In genomic region chr3:115476472-115476871, GRCh38 we compare ENCODE assay signal across 27 cellular contexts.
"Had no signal": no experiment of that assay in that cellular context is flagged by ENCODE, and none has a peak within 500 bp of the region (broad histone marks: within the 10 kb centered on the region; RNA-seq: fewer than 3 reads in every experiment).

No MANE protein-coding gene starts in this region.

- H3K36me3 ChIP-seq: neural progenitor cell, ovary, right lobe of liver, sigmoid colon, suprapubic skin, tibial artery, transverse colon, upper lobe of right lung, vagina had no signal

- H3K4me3 ChIP-seq: neural progenitor cell, ovary, psoas muscle, right lobe of liver, sigmoid colon, suprapubic skin, testis, tibial artery, transverse colon, upper lobe of right lung, vagina had no signal

- H3K9me3 ChIP-seq: ovary, psoas muscle, right lobe of liver, sigmoid colon, suprapubic skin, testis, tibial artery, transverse colon, upper lobe of right lung, vagina had no signal

- H3K79me2 ChIP-seq: parathyroid adenoma had no signal

- ATAC-seq: naive thymus-derived CD8-positive, alpha-beta T cell; natural killer cell treated with Interleukin-12 subunit alpha and Interleukin-12 subunit beta and Interleukin-15 and Interleukin-18, amount 100 ng/mL, for 72 hours; psoas muscle; right lobe of liver; stimulated activated memory B cell treated with anti-CD40 and anti-IgM and Interleukin-4, amounts not matched to agents 10 μg/mL and 1 μg/mL and 100 μg/mL, for 72 hours; upper lobe of right lung had no signal

- H2AFZ ChIP-seq: neural progenitor cell, parathyroid adenoma had no signal

- H3K27me3 ChIP-seq: neural progenitor cell, ovary, right lobe of liver, sigmoid colon, suprapubic skin, testis, tibial artery, transverse colon, upper lobe of right lung, vagina had no signal

- H3K27ac ChIP-seq: neural progenitor cell, ovary, parathyroid adenoma, psoas muscle, right lobe of liver, sigmoid colon, suprapubic skin, tibial artery, transverse colon, upper lobe of right lung, vagina had no signal

- FAIRE-seq: small intestine had no signal

- DNase-seq: naive B cell; naive thymus-derived CD8-positive, alpha-beta T cell; nephron progenitor cell; occipital lobe; ovary; posterior cingulate gyrus; psoas muscle; right cardiac atrium; right lobe of liver; sigmoid colon; small intestine; stimulated activated CD4-positive, alpha-beta T cell treated with anti-CD3 and anti-CD28 coated beads, Interleukin-15, amount 100 ng/mL, for 24 hours; stimulated activated CD4-positive, alpha-beta T cell treated with anti-CD3 and anti-CD28 coated beads, Interleukin-2, amount 100 ng/mL, for 24 hours; stimulated activated CD4-positive, alpha-beta T cell treated with anti-CD3 and anti-CD28 coated beads, Interleukin-2, amount 100 ng/mL, for 48 hours; stimulated activated CD4-positive, alpha-beta T cell treated with anti-CD3 and anti-CD28 coated beads, Interleukin-4, amount 100 ng/mL, for 24 hours; stimulated activated naive CD4-positive, alpha-beta T cell; substantia nigra; testis; tibial artery; transverse colon; upper lobe of right lung had no signal

- H3K9ac ChIP-seq: neural progenitor cell, parathyroid adenoma had no signal
